ENCODE assay signal across 8 cellular contexts in genomic region chr7:96076350-96076707, GRCh38.
DNase-seq lines count a peak whose midpoint lies in the region; ATAC-seq and TF ChIP-seq lines count a peak whose summit lies in the region.

No MANE protein-coding gene starts in this region.

- ATAC-seq in T-cell (replicated peaks in 1 of 4) = no peak
- ATAC-seq in stimulated activated memory B cell treated with anti-CD40 and anti-IgM and Interleukin-4, amounts not matched to agents 10 μg/mL and 1 μg/mL and 100 μg/mL, for 72 hours = no peak

- CTCF ChIA-PET in T-cell (lab: Charles Lee) = interaction anchor here (0.6 to 2.0 kb wide), 20 partner anchors 11 to 1938 kb away, joined by 3 to 13 read pairs (median 6); no protein-coding TSS in a partner anchor

- DNase-seq in T-helper 1 cell = no peak
- no peak for DNase-seq in T-cell
- DNase-seq in glutamatergic neuron = no peak
- DNase-seq in midbrain (lab: John Stamatoyannopoulos, UW) = no peak
- DNase-seq in stimulated activated CD4-positive, alpha-beta T cell treated with anti-CD3 and anti-CD28 coated beads, Interleukin-12 subunit alpha, Interleukin-12 subunit beta, amount 100 ng/mL, for 4 hours = no peak
- no peak for DNase-seq in retina

- H3K9me3 Mint-ChIP-seq in T-helper 1 cell treated with Interleukin-12 subunit alpha and Interleukin-12 subunit beta and Interleukin-4 antibody, amounts not matched to agents 30 μg/mL and 1 μg/mL, for 36 hours = no peaks in the 10 kb centered on the region
- H3K9me3 Mint-ChIP-seq in T-cell (no peaks in the 10 kb centered on the region), glutamatergic neuron (ENCODE audit: unreplicated experiment) (no peaks in the 10 kb centered on the region)
- H3K9me3 Mint-ChIP-seq in stimulated activated memory B cell treated with anti-CD40 and anti-IgM and Interleukin-4, amounts not matched to agents 10 μg/mL and 1 μg/mL and 100 μg/mL, for 72 hours = no peaks in the 10 kb centered on the region

- H3K4me1 Mint-ChIP-seq in T-helper 1 cell treated with Interleukin-12 subunit alpha and Interleukin-12 subunit beta and Interleukin-4 antibody, amounts not matched to agents 30 μg/mL and 1 μg/mL, for 36 hours (ENCODE audit: low read depth) = peaks cover 3% of the 10 kb centered on the region
- H3K4me1 Mint-ChIP-seq in T-cell = peaks cover 10 to 14% (median 13%) of the 10 kb centered on the region in 3 donors
- peaks cover 2% of the 10 kb centered on the region for H3K4me1 Mint-ChIP-seq in glutamatergic neuron (ENCODE audit: low read depth, unreplicated experiment)
- H3K4me1 Mint-ChIP-seq in stimulated activated memory B cell treated with anti-CD40 and anti-IgM and Interleukin-4, amounts not matched to agents 10 μg/mL and 1 μg/mL and 100 μg/mL, for 72 hours = peaks cover 9% of the 10 kb centered on the region

- no peak for TF ChIP-seq CTCF in glutamatergic neuron (IDR thresholded peaks at IDR 0.05; ENCODE audit: partially characterized antibody, unreplicated experiment)

- H3K4me3 Mint-ChIP-seq in T-helper 1 cell treated with Interleukin-12 subunit alpha and Interleukin-12 subunit beta and Interleukin-4 antibody, amounts not matched to agents 30 μg/mL and 1 μg/mL, for 36 hours = peak overlapping the region; percentile 77
- H3K4me3 Mint-ChIP-seq in T-cell (peak overlapping the region; percentile 79 to 81 (median 80)), glutamatergic neuron (ENCODE audit: unreplicated experiment) (peak overlapping the region; percentile 96)
- H3K4me3 Mint-ChIP-seq in stimulated activated memory B cell treated with anti-CD40 and anti-IgM and Interleukin-4, amounts not matched to agents 10 μg/mL and 1 μg/mL and 100 μg/mL, for 72 hours = peak overlapping the region; percentile 79

- H3K36me3 Mint-ChIP-seq in T-helper 1 cell treated with Interleukin-12 subunit alpha and Interleukin-12 subunit beta and Interleukin-4 antibody, amounts not matched to agents 30 μg/mL and 1 μg/mL, for 36 hours (ENCODE audit: low read depth) = no peaks in the 10 kb centered on the region
- H3K36me3 Mint-ChIP-seq in T-cell (no peaks in the 10 kb centered on the region), glutamatergic neuron (ENCODE audit: unreplicated experiment) (no peaks in the 10 kb centered on the region)
- H3K36me3 Mint-ChIP-seq in stimulated activated memory B cell treated with anti-CD40 and anti-IgM and Interleukin-4, amounts not matched to agents 10 μg/mL and 1 μg/mL and 100 μg/mL, for 72 hours = no peaks in the 10 kb centered on the region

- POLR2A ChIA-PET in T-cell (lab: Charles Lee) = no interaction called here

- H3K27ac Mint-ChIP-seq in T-helper 1 cell treated with Interleukin-12 subunit alpha and Interleukin-12 subunit beta and Interleukin-4 antibody, amounts not matched to agents 30 μg/mL and 1 μg/mL, for 36 hours = no peak overlapping the region
- H3K27ac Mint-ChIP-seq in T-cell (no peak overlapping the region), glutamatergic neuron (ENCODE audit: unreplicated experiment) (no peak overlapping the region)
- no peak overlapping the region for H3K27ac Mint-ChIP-seq in stimulated activated memory B cell treated with anti-CD40 and anti-IgM and Interleukin-4, amounts not matched to agents 10 μg/mL and 1 μg/mL and 100 μg/mL, for 72 hours

- peaks cover 60% of the 10 kb centered on the region for H3K27me3 Mint-ChIP-seq in T-helper 1 cell treated with Interleukin-12 subunit alpha and Interleukin-12 subunit beta and Interleukin-4 antibody, amounts not matched to agents 30 μg/mL and 1 μg/mL, for 36 hours (ENCODE audit: low read depth)
- H3K27me3 Mint-ChIP-seq in T-cell (peaks cover 25 to 33% of the 10 kb centered on the region in 2 donors), glutamatergic neuron (ENCODE audit: unreplicated experiment) (peaks cover 5% of the 10 kb centered on the region)
- H3K27me3 Mint-ChIP-seq in stimulated activated memory B cell treated with anti-CD40 and anti-IgM and Interleukin-4, amounts not matched to agents 10 μg/mL and 1 μg/mL and 100 μg/mL, for 72 hours = peaks cover 8% of the 10 kb centered on the region
